8 cellular contexts compared by ENCODE assay signal in genomic region chr2:54114479-54114878, GRCh38. TPM values are rescaled to one million over a fixed set of nuclear protein-coding genes. Genes with fewer than 3 reads are reported as not detected.
DNase-seq lines count a peak whose midpoint lies in the region; ATAC-seq, FAIRE-seq and TF ChIP-seq lines count a peak whose summit lies in the region.
"Not testable (repeated sequence)": the region's sequence is repeated elsewhere in the genome, so short reads cannot be mapped to it uniquely, and the experiment has no call there.

No MANE protein-coding gene starts in this region.

- H3K4me1 Mint-ChIP-seq in CD4-positive, alpha-beta T cell (ENCODE audit: low read depth): peaks cover 16% of the 10 kb centered on the region
- H3K4me1 Mint-ChIP-seq in T-helper 1 cell treated with Interleukin-12 subunit alpha and Interleukin-12 subunit beta and Interleukin-4 antibody, amounts not matched to agents 30 μg/mL and 1 μg/mL, for 36 hours (ENCODE audit: low read depth): peaks cover 16% of the 10 kb centered on the region
- H3K4me1 Mint-ChIP-seq in activated naive CD8-positive, alpha-beta T cell treated with anti-CD3 and anti-CD28 coated beads, Interleukin-2, amount 10 ng/mL, durations not matched to agents 7 days and 5 days: peaks cover 11% of the 10 kb centered on the region
- H3K4me1 Mint-ChIP-seq in osteocyte (ENCODE audit: unreplicated experiment): not testable (repeated sequence)

- not testable (repeated sequence) for BruUV-seq in endothelial cell of umbilical vein (replicated peaks; lab: Mats Ljungman, UMichigan)

- not testable (repeated sequence) for H3K79me2 ChIP-seq in KMS-11 (ENCODE audit: insufficient read depth, low read depth); endothelial cell of umbilical vein (ENCODE audit: control insufficient read depth, insufficient read depth, low read length)

- H3K36me3 Mint-ChIP-seq in CD4-positive, alpha-beta T cell (ENCODE audit: low read depth): peaks cover 37% of the 10 kb centered on the region
- H3K36me3 Mint-ChIP-seq in T-helper 1 cell treated with Interleukin-12 subunit alpha and Interleukin-12 subunit beta and Interleukin-4 antibody, amounts not matched to agents 30 μg/mL and 1 μg/mL, for 36 hours (ENCODE audit: low read depth): peaks cover 23% of the 10 kb centered on the region
- peaks cover 23% of the 10 kb centered on the region for H3K36me3 Mint-ChIP-seq in activated naive CD8-positive, alpha-beta T cell treated with anti-CD3 and anti-CD28 coated beads, Interleukin-2, amount 10 ng/mL, durations not matched to agents 7 days and 5 days
- not testable (repeated sequence) for H3K36me3 Mint-ChIP-seq in osteocyte (ENCODE audit: unreplicated experiment)

- H3K4me3 ChIP-seq in KMS-11 (IDR thresholded peaks at IDR 0.05; ENCODE audit: insufficient read depth, low read depth, low read length): not testable (repeated sequence)
- H3K4me3 ChIP-seq in endothelial cell of umbilical vein (replicated peaks in 1 of 3; ENCODE audit: insufficient read depth in 1 of 3, low read depth in 1 of 3, low read length in 3 of 3) (peak overlapping the region in 1 of 3 experiments; percentile 74), left lung (peak overlapping the region in 1 of 2 donors; percentile 63), thoracic aorta (peak overlapping the region; percentile 94)

- CTCF ChIA-PET in CD4-positive, alpha-beta T cell (lab: Charles Lee): interaction anchor here (1.8 kb wide), 1 partner anchor 8 kb away, joined by 8 read pairs; no protein-coding TSS in a partner anchor
- CTCF ChIA-PET in endothelial cell of umbilical vein (lab: Charles Lee): interaction anchor here (0.8 to 2.2 kb wide), 2 partner anchors 11 to 590 kb away, joined by 4 to 6 read pairs; no protein-coding TSS in a partner anchor

- H2AFZ ChIP-seq in KMS-11 (ENCODE audit: low read depth) (peak overlapping the region; percentile 93; the same call in 1 of the 2 replicates), endothelial cell of umbilical vein (ENCODE audit: low read depth, low read length) (peak overlapping the region; percentile 97)

- not testable (repeated sequence) for TF ChIP-seq POLR2A in endothelial cell of umbilical vein (IDR thresholded peaks at IDR 0.05; ENCODE audit: low read depth, low read length)

- not testable (repeated sequence) for ATAC-seq in CD4-positive, alpha-beta T cell (ENCODE audit: poor library complexity); activated naive CD8-positive, alpha-beta T cell treated with anti-CD3 and anti-CD28 coated beads, Interleukin-2, amount 10 ng/mL, durations not matched to agents 7 days and 5 days (ENCODE audit: low read depth); left lung; thoracic aorta (ENCODE audit: insufficient number of reproducible peaks, low FRiP score, low read depth)

- not testable (repeated sequence) for H3K9me3 Mint-ChIP-seq in CD4-positive, alpha-beta T cell; osteocyte (ENCODE audit: unreplicated experiment)
- H3K9me3 Mint-ChIP-seq in T-helper 1 cell treated with Interleukin-12 subunit alpha and Interleukin-12 subunit beta and Interleukin-4 antibody, amounts not matched to agents 30 μg/mL and 1 μg/mL, for 36 hours: peaks cover 14% of the 10 kb centered on the region
- H3K9me3 Mint-ChIP-seq in activated naive CD8-positive, alpha-beta T cell treated with anti-CD3 and anti-CD28 coated beads, Interleukin-2, amount 10 ng/mL, durations not matched to agents 7 days and 5 days: peaks cover 11% of the 10 kb centered on the region

- peak; percentile 8 for FAIRE-seq in endothelial cell of umbilical vein (lab: Jason Lieb, UNC)

- POLR2A ChIA-PET in CD4-positive, alpha-beta T cell (lab: Charles Lee): interaction anchor here (0.6 to 2.3 kb wide), 11 partner anchors 10 to 1405 kb away, joined by 3 to 36 read pairs (median 3); partner anchors contain the start of genes CFAP36, CHAC2, CLHC1 and PSME4
- POLR2A ChIA-PET in activated naive CD8-positive, alpha-beta T cell treated with anti-CD3 and anti-CD28 coated beads, Interleukin-2, amount 10 ng/mL, durations not matched to agents 7 days and 5 days (lab: Charles Lee): interaction anchor here (1.8 kb wide), 1 partner anchor 143 kb away, joined by 9 read pairs; the partner anchor contains the start of gene PSME4
- POLR2A ChIA-PET in endothelial cell of umbilical vein (lab: Charles Lee): interaction anchor here (0.7 kb wide), 2 partner anchors 398 to 525 kb away, joined by 4 to 8 read pairs; no protein-coding TSS in a partner anchor

- H3K4me1 ChIP-seq in KMS-11 (ENCODE audit: low read depth, poor library complexity, severe bottlenecking): peaks cover 11% of the 10 kb centered on the region
- H3K4me1 ChIP-seq in endothelial cell of umbilical vein (ENCODE audit: control insufficient read depth, extremely low read depth, insufficient read depth, low read length); left lung; thoracic aorta (ENCODE audit: control insufficient read depth in 1 of 2, low read depth in 2 of 2): not testable (repeated sequence)

- TF ChIP-seq CTCF in CD4-positive, alpha-beta T cell (IDR thresholded peaks at IDR 0.05); KMS-11 (conservative IDR thresholded peaks at IDR 0.05; ENCODE audit: low read depth, low read length); endothelial cell of umbilical vein (IDR thresholded peaks at IDR 0.05; ENCODE audit: extremely low read depth in 1 of 2, insufficient read depth in 1 of 2, low read depth in 1 of 2, low read length in 2 of 2); left lung (IDR thresholded peaks at IDR 0.05); osteocyte (IDR thresholded peaks at IDR 0.05); thoracic aorta (IDR thresholded peaks at IDR 0.05): not testable (repeated sequence)

- not testable (repeated sequence) for H3K27me3 Mint-ChIP-seq in CD4-positive, alpha-beta T cell; T-helper 1 cell treated with Interleukin-12 subunit alpha and Interleukin-12 subunit beta and Interleukin-4 antibody, amounts not matched to agents 30 μg/mL and 1 μg/mL, for 36 hours (ENCODE audit: low read depth); activated naive CD8-positive, alpha-beta T cell treated with anti-CD3 and anti-CD28 coated beads, Interleukin-2, amount 10 ng/mL, durations not matched to agents 7 days and 5 days; osteocyte (ENCODE audit: unreplicated experiment)

- not testable (repeated sequence) for H3K9me3 ChIP-seq in CD4-positive, alpha-beta T cell (ENCODE audit: control insufficient read depth, low read length); endothelial cell of umbilical vein (replicated peaks; ENCODE audit: control insufficient read depth, insufficient read depth, low read length); left lung; thoracic aorta

- H3K36me3 ChIP-seq in KMS-11 (ENCODE audit: insufficient read depth); endothelial cell of umbilical vein (ENCODE audit: control insufficient read depth in 2 of 2, extremely low read depth in 1 of 2, insufficient read depth in 2 of 2, low read length in 2 of 2); left lung; thoracic aorta: not testable (repeated sequence)

- not testable (repeated sequence) for H3K27ac ChIP-seq in CD4-positive, alpha-beta T cell (ENCODE audit: low read depth, low read length); endothelial cell of umbilical vein (ENCODE audit: insufficient read depth, low read depth, low read length)
- H3K27ac ChIP-seq in KMS-11: peak overlapping the region; percentile 99
- H3K27ac ChIP-seq in left lung: peak overlapping the region; percentile 99
- H3K27ac ChIP-seq in thoracic aorta: peak overlapping the region; percentile 100

- peak overlapping the region; percentile 99 for H3K27ac Mint-ChIP-seq in CD4-positive, alpha-beta T cell
- H3K27ac Mint-ChIP-seq in T-helper 1 cell treated with Interleukin-12 subunit alpha and Interleukin-12 subunit beta and Interleukin-4 antibody, amounts not matched to agents 30 μg/mL and 1 μg/mL, for 36 hours: peak overlapping the region; percentile 99
- peak overlapping the region; percentile 98 for H3K27ac Mint-ChIP-seq in activated naive CD8-positive, alpha-beta T cell treated with anti-CD3 and anti-CD28 coated beads, Interleukin-2, amount 10 ng/mL, durations not matched to agents 7 days and 5 days
- H3K27ac Mint-ChIP-seq in osteocyte (ENCODE audit: unreplicated experiment): peak overlapping the region; percentile 99

- peak overlapping the region; percentile 92 for H3K4me3 Mint-ChIP-seq in CD4-positive, alpha-beta T cell
- peak overlapping the region; percentile 94 for H3K4me3 Mint-ChIP-seq in T-helper 1 cell treated with Interleukin-12 subunit alpha and Interleukin-12 subunit beta and Interleukin-4 antibody, amounts not matched to agents 30 μg/mL and 1 μg/mL, for 36 hours
- H3K4me3 Mint-ChIP-seq in activated naive CD8-positive, alpha-beta T cell treated with anti-CD3 and anti-CD28 coated beads, Interleukin-2, amount 10 ng/mL, durations not matched to agents 7 days and 5 days: peak overlapping the region; percentile 94
- peak overlapping the region; percentile 88 for H3K4me3 Mint-ChIP-seq in osteocyte (ENCODE audit: unreplicated experiment)

- not testable (repeated sequence) for H4K20me1 ChIP-seq in KMS-11 (ENCODE audit: insufficient read depth); endothelial cell of umbilical vein (replicated peaks; ENCODE audit: control insufficient read depth, extremely low read depth, insufficient read depth, low read length)

- H3K9me1 ChIP-seq in endothelial cell of umbilical vein (replicated peaks; ENCODE audit: control insufficient read depth, extremely low read depth, insufficient read depth, low read length): not testable (repeated sequence)

- DNase-seq in CD4-positive, alpha-beta T cell; activated naive CD8-positive, alpha-beta T cell treated with anti-CD3 and anti-CD28 coated beads, Interleukin-2, amount 10 ng/mL, durations not matched to agents 7 days and 5 days; endothelial cell of umbilical vein (ENCODE audit: low read depth, low spot score); left lung; osteocyte (ENCODE audit: extremely low spot score, unreplicated experiment); thoracic aorta (ENCODE audit: low spot score): not testable (repeated sequence)

- H3K4me2 ChIP-seq in KMS-11 (peak overlapping the region; percentile 47), endothelial cell of umbilical vein (ENCODE audit: insufficient read depth, low read length) (peak overlapping the region; percentile 97)

- H3K9ac ChIP-seq in KMS-11: peak overlapping the region; percentile 99; the same call in 1 of the 2 replicates
- H3K9ac ChIP-seq in endothelial cell of umbilical vein (replicated peaks; ENCODE audit: extremely low read depth, insufficient read depth, low read length): not testable (repeated sequence)

- dilution Hi-C loops in endothelial cell of umbilical vein (cut with MboI; ENCODE audit: extremely low pct_ligation_motif_present, low sequenced_read_pairs): not testable (repeated sequence)

- not testable (repeated sequence) for H3K27me3 ChIP-seq in CD4-positive, alpha-beta T cell (ENCODE audit: control insufficient read depth, insufficient read depth, low read length); KMS-11 (ENCODE audit: insufficient read depth, low read depth); endothelial cell of umbilical vein (ENCODE audit: control insufficient read depth in 2 of 2, insufficient read depth in 2 of 2, low read length in 2 of 2); left lung; thoracic aorta (replicated peaks; ENCODE audit: insufficient read depth)

- intact Hi-C loops in CD4-positive, alpha-beta T cell (cut with DNase I, micrococcal nuclease): loop anchor here (2.0 to 10.0 kb wide), 4 partner anchors 350 to 1502 kb away; partner anchors contain the start of genes CCDC88A (in 1 of the 2), CHAC2 (in 1 of the 2) and PPP4R3B (in 1 of the 2)
- intact Hi-C loops in endothelial cell of umbilical vein (cut with micrococcal nuclease): loop anchor here (2.0 kb wide), 3 partner anchors 342 to 590 kb away; partner anchors contain the start of gene SPTBN1
- intact Hi-C loops in left lung (cut with DNase I): not testable (repeated sequence)

RNA-seq across cellular contexts. Expression of gene ACYP2, which starts 0.9 kb away (rescaled TPM):
- 10 to 100 TPM in 1 of 2 experiments, 1 to 10 TPM in 1; 9.3 to 10.9 TPM for total RNA-seq in CD4-positive, alpha-beta T cell
- 10 to 100 TPM; 13.9 TPM for total RNA-seq in activated naive CD8-positive, alpha-beta T cell treated with anti-CD3 and anti-CD28 coated beads, Interleukin-2, amount 10 ng/mL, durations not matched to agents 7 days and 5 days
- total RNA-seq in endothelial cell of umbilical vein (5.8 and 7.9 TPM in 2 replicates), left lung (10 to 100 TPM; 18.8 to 20.6 TPM), osteocyte (8.9 and 10.4 TPM in 2 replicates), thoracic aorta (10 to 100 TPM; 15.5 to 26.7 TPM)
- polyA plus RNA-seq in endothelial cell of umbilical vein: 3.4 and 3.9 TPM in 2 replicates
- polyA plus RNA-seq in endothelial cell of umbilical vein (2011; cell fraction: cytosol; rRNA removed): 5.3 and 5.7 TPM in 2 replicates
- polyA plus RNA-seq in endothelial cell of umbilical vein (2011; cell fraction: nucleus; rRNA removed): 1.9 and 2.3 TPM in 2 replicates
- 3.8 and 4.7 TPM in 2 replicates for polyA plus RNA-seq in endothelial cell of umbilical vein (2012)
- polyA minus RNA-seq in endothelial cell of umbilical vein: 1.8 and 2.8 TPM in 2 replicates
- 4.8 TPM for polyA minus RNA-seq in endothelial cell of umbilical vein (2011; cell fraction: cytosol; rRNA and poly(A)+ RNA removed)
- polyA minus RNA-seq in endothelial cell of umbilical vein (2011; cell fraction: nucleus; rRNA and poly(A)+ RNA removed): 2.7 and 3.2 TPM in 2 replicates
